8 cellular contexts compared by ENCODE assay signal in the genomic region with DNA sequence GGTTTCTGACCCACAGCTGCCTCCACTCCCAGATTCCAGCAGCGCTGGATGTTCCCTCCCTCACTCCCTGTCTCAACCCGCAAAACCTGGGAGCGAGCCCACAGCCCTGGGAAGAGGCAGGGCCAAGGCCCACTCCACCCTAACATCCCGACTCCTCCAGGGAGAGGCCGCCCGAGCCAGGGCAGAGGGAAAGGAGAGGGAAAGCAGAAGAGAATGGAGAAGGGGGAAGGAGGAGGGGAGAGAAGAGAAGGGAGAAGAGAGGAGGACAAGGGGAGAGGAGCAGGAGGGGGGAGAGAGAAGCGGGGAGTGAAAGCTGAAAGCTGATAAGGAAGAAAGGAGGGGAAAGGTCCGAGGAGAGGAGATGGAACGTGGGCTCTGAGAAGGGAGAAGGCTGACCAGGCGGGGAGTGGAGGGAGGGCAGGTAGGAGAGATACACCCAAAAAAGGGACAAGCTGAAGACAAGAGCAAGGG.
DNase-seq lines count a peak whose midpoint lies in the region; TF ChIP-seq lines count a peak whose summit lies in the region.

No MANE protein-coding gene starts in this region.

- no peaks in the 10 kb centered on the region for H3K9me3 ChIP-seq in MG63
- H3K9me3 ChIP-seq in endocrine pancreas (ENCODE audit: control insufficient read depth, low read length): no peaks in the 10 kb centered on the region

- no peak for TF ChIP-seq CTCF in AG09309 (IDR thresholded peaks at IDR 0.05; ENCODE audit: control insufficient read depth, insufficient read depth, low read depth, low read length, missing control alignments)

- H3K36me3 ChIP-seq in MG63 (no peaks in the 10 kb centered on the region), endocrine pancreas (ENCODE audit: control insufficient read depth, insufficient read depth, low read length) (no peaks in the 10 kb centered on the region)

- H3K9ac ChIP-seq in endocrine pancreas (ENCODE audit: control insufficient read depth, insufficient read depth, low read length): peak overlapping the region; percentile 13

- DNase-seq in AG09309 (ENCODE audit: low read depth) (no peak), MG63 (no peak), myocyte (ENCODE audit: low read depth) (peak; percentile 34), C1 segment of cervical spinal cord (lab: John Stamatoyannopoulos, UW) (no peak), OCI-M2 (lab: John Stamatoyannopoulos, UW; ENCODE audit: unreplicated experiment) (no peak), NCI-H526 (lab: John Stamatoyannopoulos, UW) (no peak), RKO (ENCODE audit: low spot score) (no peak)

- H3K4me3 ChIP-seq in AG09309 (ENCODE audit: control insufficient read depth, low read depth, low read length) (peak overlapping the region; percentile 43), MG63 (peak overlapping the region; percentile 24), endocrine pancreas (ENCODE audit: control insufficient read depth, insufficient read depth, low read length) (no peak overlapping the region)

- H3K27me3 ChIP-seq in MG63 (no peaks in the 10 kb centered on the region), endocrine pancreas (ENCODE audit: control insufficient read depth, insufficient read depth, low read length) (no peaks in the 10 kb centered on the region)

- no peaks in the 10 kb centered on the region for H3K4me1 ChIP-seq in endocrine pancreas (ENCODE audit: control insufficient read depth, insufficient read depth, low read length)
